1 cellular context compared by ENCODE assay signal in genomic region chr2:201116115-201116958, GRCh38.
A peak's percentile ranks its signal among the peaks of the same experiment; 100 is the strongest.
TF ChIP-seq lines count a peak whose summit lies in the region.

Gene CFLAR (plus strand): TSS chr2:201116164. CDS start chr2:201129866, 13,702 bp downstream.

TF ChIP-seq in K562, 482 proteins besides CTCF, POLR2A, EP300 and RAD21 (continued from another document and continues in another):
- no peak for TF ChIP-seq IRF9 (tag; IDR thresholded peaks at IDR 0.05)
- peak; percentile 98 for TF ChIP-seq RBFOX2 (IDR thresholded peaks at IDR 0.05; ENCODE audit: low read depth, low read length)
- no peak for TF ChIP-seq ADNP (tag; IDR thresholded peaks at IDR 0.05)
- peak in 1 of 3 experiments; percentile 79; a peak in 2 of 6 replicates for TF ChIP-seq ZBTB11 (CRISPR knock-in tag; IDR thresholded peaks at IDR 0.05)
- 0 out of 2 replicates have a peak, but pooled peaks have one; percentile 27 for TF ChIP-seq SUPT5H (IDR thresholded peaks at IDR 0.05)
- no peak for TF ChIP-seq SP1 (CRISPR knock-in tag; IDR thresholded peaks at IDR 0.05)
- TF ChIP-seq BHLHE40 (IDR thresholded peaks at IDR 0.05; ENCODE audit: low read length) = 0 out of 2 replicates have a peak, but pooled peaks have one; percentile 4
- TF ChIP-seq CTCFL (IDR thresholded peaks at IDR 0.05; ENCODE audit: borderline replicate concordance, insufficient read depth, low read depth, low read length, poor library complexity, severe bottlenecking) = no peak
- no peak for TF ChIP-seq ZNF77 (CRISPR knock-in tag; IDR thresholded peaks at IDR 0.05)
- no peak for TF ChIP-seq KAT8 (IDR thresholded peaks at IDR 0.05; ENCODE audit: low read depth)
- no peak for TF ChIP-seq RBM25 (IDR thresholded peaks at IDR 0.05; ENCODE audit: low read depth, low read length, severe bottlenecking)
- peak; percentile 55; the same call in 1 of the 2 replicates for TF ChIP-seq SMAD4 (CRISPR knock-in tag; conservative IDR thresholded peaks at IDR 0.05)
- no peak for TF ChIP-seq RBM39 (optimal IDR thresholded peaks at IDR 0.05; ENCODE audit: low read depth, low read length)
- TF ChIP-seq ZNF277 (CRISPR knock-in tag; IDR thresholded peaks at IDR 0.05; ENCODE audit: borderline replicate concordance) = no peak
- TF ChIP-seq RBBP5 (IDR thresholded peaks at IDR 0.05; ENCODE audit: borderline replicate concordance, insufficient read depth, low read length, poor library complexity, severe bottlenecking) = peak; percentile 53
- TF ChIP-seq BRF1 (IDR thresholded peaks at IDR 0.05; ENCODE audit: borderline replicate concordance, extremely low read depth, insufficient read length) = no peak
- TF ChIP-seq CREM (IDR thresholded peaks at IDR 0.05; ENCODE audit: low read depth) = no peak; the same call in none of the 2 replicates
- TF ChIP-seq SOX6 (IDR thresholded peaks at IDR 0.05) = no peak; the same call in none of the 2 replicates
- TF ChIP-seq GABPB1 (CRISPR knock-in tag; IDR thresholded peaks at IDR 0.05) = peak; percentile 82
- 0 out of 4 replicates have a peak, but pooled peaks have one; percentile 39 to 62 for TF ChIP-seq TEAD1 (CRISPR knock-in tag; IDR thresholded peaks at IDR 0.05)
- peak in 1 of 2 experiments; percentile 18; a peak in 1 of 4 replicates for TF ChIP-seq TBL1XR1 (IDR thresholded peaks at IDR 0.05; ENCODE audit: low read length in 2 of 2)
- peak in 1 of 2 experiments; percentile 38; a peak in 1 of 4 replicates for TF ChIP-seq KDM4B (IDR thresholded peaks at IDR 0.05; ENCODE audit: borderline replicate concordance in 2 of 2, low read depth in 1 of 2)
- no peak for TF ChIP-seq TAF15 (IDR thresholded peaks at IDR 0.05; ENCODE audit: low read depth, low read length)
- TF ChIP-seq PHF8 (IDR thresholded peaks at IDR 0.05; ENCODE audit: borderline replicate concordance, low read length) = peak; percentile 58; the same call in 1 of the 2 replicates
- peak in 1 of 2 experiments; percentile 91; a peak in 3 of 4 replicates for TF ChIP-seq UBTF (IDR thresholded peaks at IDR 0.05; ENCODE audit: borderline replicate concordance in 1 of 2, low read depth in 2 of 2, low read length in 2 of 2)
- no peak for TF ChIP-seq ZFP30 (CRISPR knock-in tag; IDR thresholded peaks at IDR 0.05; ENCODE audit: borderline replicate concordance)
- no peak for TF ChIP-seq CBX3 (IDR thresholded peaks at IDR 0.05; ENCODE audit: borderline replicate concordance in 1 of 2, low read length in 2 of 2)
- TF ChIP-seq POU5F1 (IDR thresholded peaks at IDR 0.05; ENCODE audit: borderline replicate concordance, low read depth, low read length, partially characterized antibody) = no peak
- peak; percentile 86 for TF ChIP-seq HMGN3 (IDR thresholded peaks at IDR 0.05; ENCODE audit: borderline replicate concordance, extremely low read depth, insufficient read length, low read depth, low read length)
- TF ChIP-seq SIRT6 (IDR thresholded peaks at IDR 0.05; ENCODE audit: low read depth, low read length) = no peak
- TF ChIP-seq ZBTB40 (IDR thresholded peaks at IDR 0.05) = peak; percentile 78
- TF ChIP-seq ZBTB40 (CRISPR knock-in tag; IDR thresholded peaks at IDR 0.05) = no peak
- peak; percentile 79 for TF ChIP-seq PRPF4 (IDR thresholded peaks at IDR 0.05; ENCODE audit: insufficient read depth, low read depth, low read length, poor library complexity, severe bottlenecking)
- no peak for TF ChIP-seq FOXM1 (IDR thresholded peaks at IDR 0.05; ENCODE audit: low read depth)
- peak; percentile 22; the same call in 1 of the 2 replicates for TF ChIP-seq FOXM1 (CRISPR knock-in tag; IDR thresholded peaks at IDR 0.05; ENCODE audit: low read depth)
- 0 out of 2 replicates have a peak, but pooled peaks have one; percentile 30 for TF ChIP-seq ZC3H4 (CRISPR knock-in tag; IDR thresholded peaks at IDR 0.05; ENCODE audit: borderline replicate concordance)
- TF ChIP-seq ETS1 (conservative IDR thresholded peaks at IDR 0.05; ENCODE audit: control insufficient read depth, low read depth, low read length) = peak; percentile 82; the same call in 1 of the 2 replicates
- TF ChIP-seq TAF9B (IDR thresholded peaks at IDR 0.05; ENCODE audit: partially characterized antibody) = peak; percentile 45
- peak; percentile 50; the same call in 1 of the 2 replicates for TF ChIP-seq ZNF316 (IDR thresholded peaks at IDR 0.05)
- TF ChIP-seq CCNT2 (IDR thresholded peaks at IDR 0.05; ENCODE audit: borderline replicate concordance, extremely low read depth, insufficient read length, low read depth, low read length) = peak; percentile 86
- TF ChIP-seq DDX20 (tag; IDR thresholded peaks at IDR 0.05; ENCODE audit: low read depth) = no peak
